9 cellular contexts compared by ENCODE assay signal in genomic region chr22:19523240-19524169, GRCh38. TPM values are rescaled to one million over a fixed set of nuclear protein-coding genes. Genes with fewer than 3 reads are reported as not detected.
DNase-seq lines count a peak whose midpoint lies in the region; ATAC-seq lines count a peak whose summit lies in the region.
"Had no signal": no experiment of that assay in that cellular context is flagged by ENCODE, and none has a peak within 500 bp of the region (broad histone marks: within the 10 kb centered on the region; RNA-seq: fewer than 3 reads in every experiment).

No MANE protein-coding gene starts in this region.

- peak overlapping the region; percentile 32 for H3K4me3 Mint-ChIP-seq in activated naive CD8-positive, alpha-beta T cell treated with anti-CD3 and anti-CD28 coated beads, Interleukin-2, amount 50 U/mL, for 24 hours
- peak overlapping the region; percentile 26 for H3K4me3 Mint-ChIP-seq in stimulated activated effector memory CD8-positive, alpha-beta T cell treated with anti-CD3 and anti-CD28 coated beads, Interleukin-12 subunit alpha, Interleukin-12 subunit beta, amount 100 ng/mL, for 72 hours
- H3K4me3 Mint-ChIP-seq: stimulated activated naive CD8-positive, alpha-beta T cell treated with anti-CD3 and anti-CD28 coated beads, Interleukin-15, Interleukin-2, amounts not matched to agents 100 ng/mL and 50 ng/mL, for 24 hours had no signal

- H3K4me1 Mint-ChIP-seq in activated naive CD8-positive, alpha-beta T cell treated with anti-CD3 and anti-CD28 coated beads, Interleukin-2, amount 50 U/mL, for 24 hours, result peaks cover 10% of the 10 kb centered on the region
- H3K4me1 Mint-ChIP-seq in stimulated activated effector memory CD8-positive, alpha-beta T cell treated with anti-CD3 and anti-CD28 coated beads, Interleukin-12 subunit alpha, Interleukin-12 subunit beta, amount 100 ng/mL, for 72 hours, result peaks cover 13% of the 10 kb centered on the region

- peaks cover 28% of the 10 kb centered on the region for H3K27me3 Mint-ChIP-seq in activated naive CD8-positive, alpha-beta T cell treated with anti-CD3 and anti-CD28 coated beads, Interleukin-2, amount 50 U/mL, for 24 hours

- peaks cover 9% of the 10 kb centered on the region for H3K36me3 Mint-ChIP-seq in activated naive CD8-positive, alpha-beta T cell treated with anti-CD3 and anti-CD28 coated beads, Interleukin-2, amount 50 U/mL, for 24 hours (ENCODE audit: low read depth)
- H3K36me3 Mint-ChIP-seq in stimulated activated effector memory CD8-positive, alpha-beta T cell treated with anti-CD3 and anti-CD28 coated beads, Interleukin-12 subunit alpha, Interleukin-12 subunit beta, amount 100 ng/mL, for 72 hours, result peaks cover 7% of the 10 kb centered on the region

- peak; percentile 16 for DNase-seq in stimulated activated CD4-positive, alpha-beta T cell treated with anti-CD3 and anti-CD28 coated beads, Interleukin-12 subunit alpha, Interleukin-12 subunit beta, amount 100 ng/mL, for 4 hours
- no peak for DNase-seq in stimulated activated CD4-positive, alpha-beta T cell treated with anti-CD3 and anti-CD28 coated beads, Interleukin-4, amount 100 ng/mL, for 4 hours
- no peak for DNase-seq in activated naive CD8-positive, alpha-beta T cell treated with anti-CD3 and anti-CD28 coated beads, Interleukin-2, amount 50 U/mL, for 24 hours
- no peak for DNase-seq in stimulated activated effector memory CD8-positive, alpha-beta T cell treated with anti-CD3 and anti-CD28 coated beads, Interleukin-12 subunit alpha, Interleukin-12 subunit beta, amount 100 ng/mL, for 72 hours (ENCODE audit: low spot score in 2 of 2)
- DNase-seq in sciatic nerve (ENCODE audit: low spot score), result no peak
- no peak for DNase-seq in NK-92 treated with Interleukin-12 subunit alpha and Interleukin-12 subunit beta, amount 100 ng/mL, for 24 hours (lab: John Stamatoyannopoulos, UW)

- H3K27me3 ChIP-seq in iPS-15b (ENCODE audit: control insufficient read depth, insufficient read depth, low read length), result peaks cover 24% of the 10 kb centered on the region

- ATAC-seq in activated naive CD8-positive, alpha-beta T cell treated with anti-CD3 and anti-CD28 coated beads, Interleukin-2, amount 50 U/mL, for 24 hours, result peak; percentile 47
- ATAC-seq in stimulated activated effector memory CD8-positive, alpha-beta T cell treated with anti-CD3 and anti-CD28 coated beads, Interleukin-12 subunit alpha, Interleukin-12 subunit beta, amount 100 ng/mL, for 72 hours, result peak; percentile 48
- no peak for ATAC-seq in HG03025 (IDR thresholded peaks at IDR 0.05; ENCODE audit: low FRiP score, unreplicated experiment)
- no peak for ATAC-seq in sciatic nerve

- H3K4me3 ChIP-seq in iPS-15b (ENCODE audit: low read depth, low read length), result peak overlapping the region; percentile 66

- H3K27ac Mint-ChIP-seq in activated naive CD8-positive, alpha-beta T cell treated with anti-CD3 and anti-CD28 coated beads, Interleukin-2, amount 50 U/mL, for 24 hours, result no peak overlapping the region
- peak overlapping the region; percentile 73 for H3K27ac Mint-ChIP-seq in stimulated activated effector memory CD8-positive, alpha-beta T cell treated with anti-CD3 and anti-CD28 coated beads, Interleukin-12 subunit alpha, Interleukin-12 subunit beta, amount 100 ng/mL, for 72 hours
- H3K27ac Mint-ChIP-seq: stimulated activated naive CD8-positive, alpha-beta T cell treated with anti-CD3 and anti-CD28 coated beads, Interleukin-15, Interleukin-2, amounts not matched to agents 100 ng/mL and 50 ng/mL, for 24 hours had no signal

- peaks cover 3% of the 10 kb centered on the region for H3K36me3 ChIP-seq in iPS-15b (ENCODE audit: control insufficient read depth, insufficient read depth, low read length)

- intact Hi-C loops in sciatic nerve (cut with DNase I), result no loop called here

- peak overlapping the region; percentile 16 for H3K9ac ChIP-seq in iPS-15b (ENCODE audit: low read depth, low read length)

- no peaks in the 10 kb centered on the region for H3K9me3 ChIP-seq in iPS-15b (ENCODE audit: control insufficient read depth, insufficient read depth, low read length)

- no peaks in the 10 kb centered on the region for H3K9me3 Mint-ChIP-seq in activated naive CD8-positive, alpha-beta T cell treated with anti-CD3 and anti-CD28 coated beads, Interleukin-2, amount 50 U/mL, for 24 hours
- H3K9me3 Mint-ChIP-seq in stimulated activated effector memory CD8-positive, alpha-beta T cell treated with anti-CD3 and anti-CD28 coated beads, Interleukin-12 subunit alpha, Interleukin-12 subunit beta, amount 100 ng/mL, for 72 hours, result no peaks in the 10 kb centered on the region
- H3K9me3 Mint-ChIP-seq: stimulated activated naive CD8-positive, alpha-beta T cell treated with anti-CD3 and anti-CD28 coated beads, Interleukin-15, Interleukin-2, amounts not matched to agents 100 ng/mL and 50 ng/mL, for 24 hours had no signal

- peaks cover 4% of the 10 kb centered on the region for H3K4me1 ChIP-seq in iPS-15b (ENCODE audit: control insufficient read depth, insufficient read depth, low read length)

RNA-seq across cellular contexts. Expression of gene CLDN5, which starts 0.7 kb away (rescaled TPM):
- total RNA-seq in sciatic nerve, result 136 TPM

RNA-seq across cellular contexts. Expression of gene CDC45, which starts 43.8 kb away (rescaled TPM):
- not detected for total RNA-seq in sciatic nerve

RNA-seq across cellular contexts. Expression of gene UFD1, which starts 44.5 kb away (rescaled TPM):
- 41.5 TPM for total RNA-seq in sciatic nerve

Comparison
In these comparisons a context has a peak if more than half of its experiments do, and no peak if none do; other contexts are left out.
1. ATAC-seq: peak in activated naive CD8-positive, alpha-beta T cell treated with anti-CD3 and anti-CD28 coated beads, Interleukin-2, amount 50 U/mL, for 24 hours (single experiment) and stimulated activated effector memory CD8-positive, alpha-beta T cell treated with anti-CD3 and anti-CD28 coated beads, Interleukin-12 subunit alpha, Interleukin-12 subunit beta, amount 100 ng/mL, for 72 hours (single experiment); none in HG03025 (single experiment) and sciatic nerve (single experiment).